In genomic region chr2:61144697-61145268, GRCh38 we compare ENCODE assay signal across 8 cellular contexts. TPM values are rescaled to one million over a fixed set of nuclear protein-coding genes. Genes with fewer than 3 reads are reported as not detected.
DNase-seq lines count a peak whose midpoint lies in the region; ATAC-seq and TF ChIP-seq lines count a peak whose summit lies in the region.

No MANE protein-coding gene starts in this region.

- no peaks in the 10 kb centered on the region for H3K27me3 Mint-ChIP-seq in activated naive CD8-positive, alpha-beta T cell treated with anti-CD3 and anti-CD28 coated beads for 36 hours
- peaks cover 4% of the 10 kb centered on the region for H3K27me3 Mint-ChIP-seq in glutamatergic neuron (ENCODE audit: unreplicated experiment)

- TF ChIP-seq POLR2A in suprapubic skin (IDR thresholded peaks at IDR 0.05), result peak in 1 of 2 donors; percentile 54

- H3K4me1 ChIP-seq in suprapubic skin, result peaks cover 16% of the 10 kb centered on the region

- peak; percentile 94 for ATAC-seq in GM21447 (IDR thresholded peaks at IDR 0.05; ENCODE audit: unreplicated experiment)

- H3K27ac Mint-ChIP-seq in activated naive CD8-positive, alpha-beta T cell treated with anti-CD3 and anti-CD28 coated beads for 36 hours, result peak overlapping the region; percentile 97
- H3K27ac Mint-ChIP-seq in glutamatergic neuron (ENCODE audit: unreplicated experiment), result peak overlapping the region; percentile 93

- H3K9me3 Mint-ChIP-seq in activated naive CD8-positive, alpha-beta T cell treated with anti-CD3 and anti-CD28 coated beads for 36 hours, result no peaks in the 10 kb centered on the region
- peaks cover 4% of the 10 kb centered on the region for H3K9me3 Mint-ChIP-seq in glutamatergic neuron (ENCODE audit: unreplicated experiment)

- WGBS in suprapubic skin, result 6% methylated on average over 27 of the region's 31 CpGs

- peaks cover 14% of the 10 kb centered on the region for H3K36me3 Mint-ChIP-seq in activated naive CD8-positive, alpha-beta T cell treated with anti-CD3 and anti-CD28 coated beads for 36 hours
- no peaks in the 10 kb centered on the region for H3K36me3 Mint-ChIP-seq in glutamatergic neuron (ENCODE audit: unreplicated experiment)

- peak; percentile 96 for DNase-seq in Caki2 (ENCODE audit: low read depth)
- DNase-seq in HuH-7 (ENCODE audit: low spot score), result peak; percentile 93
- peak; percentile 90 for DNase-seq in SK-N-MC (ENCODE audit: low read depth, low spot score)
- peak; percentile 93 for DNase-seq in activated naive CD8-positive, alpha-beta T cell treated with anti-CD3 and anti-CD28 coated beads for 36 hours
- DNase-seq in glutamatergic neuron, result peak; percentile 96
- peak; percentile 82 for DNase-seq in occipital lobe (lab: John Stamatoyannopoulos, UW)
- peak; percentile 97 for DNase-seq in suprapubic skin (ENCODE audit: low spot score in 2 of 2)

- no peak for TF ChIP-seq CTCF in glutamatergic neuron (IDR thresholded peaks at IDR 0.05; ENCODE audit: partially characterized antibody, unreplicated experiment)
- no peak for TF ChIP-seq CTCF in suprapubic skin (IDR thresholded peaks at IDR 0.05)

- TF ChIP-seq EP300 in suprapubic skin (IDR thresholded peaks at IDR 0.05), result no peak

- H3K4me3 Mint-ChIP-seq in activated naive CD8-positive, alpha-beta T cell treated with anti-CD3 and anti-CD28 coated beads for 36 hours, result peak overlapping the region; percentile 95
- peak overlapping the region; percentile 91 for H3K4me3 Mint-ChIP-seq in glutamatergic neuron (ENCODE audit: unreplicated experiment)

- peak overlapping the region; percentile 56; the same call in 1 of the 2 replicates for H3K27ac ChIP-seq in SK-N-MC
- H3K27ac ChIP-seq in suprapubic skin, result peak overlapping the region; percentile 78

- H3K27me3 ChIP-seq in suprapubic skin, result no peaks in the 10 kb centered on the region

- H3K9ac ChIP-seq in SK-N-MC (ENCODE audit: insufficient read length), result peak overlapping the region; percentile 69

- H3K36me3 ChIP-seq in SK-N-MC (ENCODE audit: insufficient read depth, low read length) (peaks cover 4% of the 10 kb centered on the region; the same call in 1 of the 2 replicates), suprapubic skin (peaks cover 13% of the 10 kb centered on the region)

- peaks cover 10% of the 10 kb centered on the region for H3K4me1 Mint-ChIP-seq in activated naive CD8-positive, alpha-beta T cell treated with anti-CD3 and anti-CD28 coated beads for 36 hours
- H3K4me1 Mint-ChIP-seq in glutamatergic neuron (ENCODE audit: low read depth, unreplicated experiment), result no peaks in the 10 kb centered on the region

- H3K9me3 ChIP-seq in SK-N-MC (ENCODE audit: low read depth, low read length) (no peaks in the 10 kb centered on the region), suprapubic skin (no peaks in the 10 kb centered on the region)

- in situ Hi-C loops in Caki2 (cut with HindIII; ENCODE audit: low pct_unique_long_range_greater_than_20kb, low sequenced_read_pairs), result no loop called here

- H3K4me3 ChIP-seq in SK-N-MC (peak overlapping the region; percentile 79), suprapubic skin (peak overlapping the region; percentile 48)

RNA-seq across cellular contexts. Expression of gene C2orf74, which starts 17.2 kb away (rescaled TPM):
- total RNA-seq in Caki2 (2014; rRNA removed; shearing (Covaris generic); ENCODE audit: low replicate concordance), result 24.1 and 41.2 TPM in 2 replicates
- total RNA-seq in activated naive CD8-positive, alpha-beta T cell treated with anti-CD3 and anti-CD28 coated beads for 36 hours, result 10 to 100 TPM; 11.7 to 12.6 TPM
- 15.1 TPM for total RNA-seq in glutamatergic neuron (ENCODE audit: unreplicated experiment)
- total RNA-seq in occipital lobe, result 6.9 TPM
- total RNA-seq in suprapubic skin, result 10 to 100 TPM in 2 of 4 donors, 1 to 10 TPM in 2; 1.8 to 14.4 (median 9.4) TPM

Comparison
In these comparisons a context has a peak if more than half of its experiments do, and no peak if none do; other contexts are left out.
1. Peak in every context shown above with its lines: DNase-seq, ATAC-seq, H3K4me3 ChIP-seq and H3K27ac ChIP-seq.